24 cellular contexts compared by ENCODE assay signal in genomic region chr7:20198295-20198694, GRCh38. TPM values are rescaled to one million over a fixed set of nuclear protein-coding genes. Genes with fewer than 3 reads are reported as not detected.
DNase-seq lines count a peak whose midpoint lies in the region; ATAC-seq and TF ChIP-seq lines count a peak whose summit lies in the region.
"Had no signal": no experiment of that assay in that cellular context is flagged by ENCODE, and none has a peak within 500 bp of the region (broad histone marks: within the 10 kb centered on the region; RNA-seq: fewer than 3 reads in every experiment).

No MANE protein-coding gene starts in this region.

- WGBS in testis, 2 donors: 92 to 93% methylated on average over 2 of the region's 2 CpGs

- no peak overlapping the region for H3K4me3 ChIP-seq in SU-DHL-6 (ENCODE audit: insufficient read depth, low read length, poor library complexity, severe bottlenecking)
- H3K4me3 ChIP-seq in testis: no peak overlapping the region
- H3K4me3 ChIP-seq: ascending aorta, dorsolateral prefrontal cortex, left ventricle myocardium inferior, SJCRH30 had no signal

- peak; percentile 79 for DNase-seq in DMS153 treated with DMSO at 0.1 percent for 48 hours (lab: John Stamatoyannopoulos, UW; ENCODE audit: unreplicated experiment)
- peak; percentile 35 for DNase-seq in NCI-H1092 (lab: John Stamatoyannopoulos, UW)
- DNase-seq in testis: no peak
- DNase-seq in DMS79 (lab: John Stamatoyannopoulos, UW): no peak
- no peak for DNase-seq in stimulated activated naive CD8-positive, alpha-beta T cell treated with anti-CD3 and anti-CD28 coated beads, Interleukin-15, Interleukin-2, amounts not matched to agents 100 U/mL and 50 U/mL, for 24 hours
- DNase-seq: activated CD4-positive, alpha-beta T cell treated with anti-CD3 and anti-CD28 coated beads, Interleukin-2, amount 10 ng/mL, durations not matched to agents 7 days and 5 days; activated CD8-positive, alpha-beta memory T cell treated with anti-CD3 and anti-CD28 coated beads, Interleukin-2, amount 10 ng/mL, durations not matched to agents 7 days and 5 days; CD8-positive, alpha-beta memory T cell; central memory CD4-positive, alpha-beta T cell; dorsolateral prefrontal cortex; foreskin keratinocyte; hypothalamus; left ventricle myocardium inferior; NCI-H1105 treated with DMSO at 0.1 percent for 48 hours; nephron progenitor cell; stimulated activated CD4-positive, alpha-beta T cell treated with anti-CD3 and anti-CD28 coated beads, Interleukin-15, amount 100 ng/mL, for 24 hours; T-helper 17 cell had no signal

- TF ChIP-seq CTCF in SU-DHL-6 (IDR thresholded peaks at IDR 0.05; ENCODE audit: insufficient read depth, low read length, poor library complexity, severe bottlenecking) (no peak), testis (IDR thresholded peaks at IDR 0.05) (no peak)

- intact Hi-C loops in testis (cut with DNase I; ENCODE audit: low total_unique reads): no loop called here

- H2AFZ ChIP-seq in SU-DHL-6 (ENCODE audit: low read depth, low read length, severe bottlenecking): no peak overlapping the region

- no peak overlapping the region for H3K9ac ChIP-seq in SU-DHL-6 (ENCODE audit: low read length)

- H3K27me3 ChIP-seq in SU-DHL-6 (ENCODE audit: low read length) (no peaks in the 10 kb centered on the region), testis (no peaks in the 10 kb centered on the region)
- H3K27me3 ChIP-seq: ascending aorta, dorsolateral prefrontal cortex, foreskin keratinocyte, SJCRH30 had no signal

- no peak for ATAC-seq in HG02981 (IDR thresholded peaks at IDR 0.05; ENCODE audit: unreplicated experiment)
- ATAC-seq in stimulated activated naive CD8-positive, alpha-beta T cell treated with anti-CD3 and anti-CD28 coated beads, Interleukin-15, Interleukin-2, amounts not matched to agents 100 U/mL and 50 U/mL, for 24 hours: no peak
- ATAC-seq: activated CD8-positive, alpha-beta memory T cell treated with anti-CD3 and anti-CD28 coated beads, Interleukin-2, amount 10 ng/mL, durations not matched to agents 7 days and 5 days; activated naive CD4-positive, alpha-beta T cell treated with anti-CD3 and anti-CD28 coated beads, Interleukin-2, amount 50 U/mL, for 72 hours; Panc1; sciatic nerve; T-helper 17 cell had no signal

- H3K9me3 ChIP-seq in SU-DHL-6 (ENCODE audit: insufficient read depth, low read length) (no peaks in the 10 kb centered on the region), testis (no peaks in the 10 kb centered on the region)
- H3K9me3 ChIP-seq: ascending aorta, left ventricle myocardium inferior had no signal

- H3K36me3 ChIP-seq in SU-DHL-6 (ENCODE audit: low read length) (peaks cover 8% of the 10 kb centered on the region), testis (ENCODE audit: low read depth, missing control alignments) (no peaks in the 10 kb centered on the region)
- H3K36me3 ChIP-seq: ascending aorta, left ventricle myocardium inferior, SJCRH30 had no signal

- H3K4me1 ChIP-seq in testis: peaks cover 7% of the 10 kb centered on the region
- H3K4me1 ChIP-seq: ascending aorta had no signal

- H3K4me2 ChIP-seq in SU-DHL-6 (ENCODE audit: low read depth, low read length, poor library complexity, severe bottlenecking): no peak overlapping the region

- no peak for TF ChIP-seq POLR2A in testis (IDR thresholded peaks at IDR 0.05)

- no peaks in the 10 kb centered on the region for H4K20me1 ChIP-seq in SU-DHL-6 (ENCODE audit: low read depth, low read length)

- H3F3A ChIP-seq in SU-DHL-6 (ENCODE audit: insufficient read depth): peaks cover 36% of the 10 kb centered on the region

- H3K27ac ChIP-seq in SU-DHL-6 (ENCODE audit: low read depth, low read length) (peak overlapping the region; percentile 82), testis (peak overlapping the region; percentile 18 to 28)
- H3K27ac ChIP-seq: ascending aorta, dorsolateral prefrontal cortex, foreskin keratinocyte, left ventricle myocardium inferior, SJCRH30 had no signal

- H3K9me2 ChIP-seq in SU-DHL-6 (replicated peaks; ENCODE audit: insufficient read depth, low read length): no peaks in the 10 kb centered on the region

- peaks cover 80% of the 10 kb centered on the region for H3K79me2 ChIP-seq in SU-DHL-6 (ENCODE audit: insufficient read depth, low read length)

RNA-seq across cellular contexts. Expression of gene MACC1, which starts 18.9 kb away (rescaled TPM):
- total RNA-seq in testis: under 1 TPM; 0.74 to 0.79 TPM
- 0.17 TPM for polyA plus RNA-seq in testis (ENCODE audit: insufficient read depth, low read depth, low replicate concordance)
- total RNA-seq: activated naive CD4-positive, alpha-beta T cell treated with anti-CD3 and anti-CD28 coated beads, Interleukin-2, amount 50 U/mL, for 72 hours; ascending aorta had no signal

Comparison
In these comparisons a context has a peak if more than half of its experiments do, and no peak if none do; other contexts are left out.
1. DNase-seq: peak in DMS153 treated with DMSO at 0.1 percent for 48 hours (single experiment) and NCI-H1092 (single experiment); none in testis (single experiment), DMS79 (single experiment) and stimulated activated naive CD8-positive, alpha-beta T cell treated with anti-CD3 and anti-CD28 coated beads, Interleukin-15, Interleukin-2, amounts not matched to agents 100 U/mL and 50 U/mL, for 24 hours (single experiment).